ENCODE assay signal across 24 cellular contexts in the genomic region with DNA sequence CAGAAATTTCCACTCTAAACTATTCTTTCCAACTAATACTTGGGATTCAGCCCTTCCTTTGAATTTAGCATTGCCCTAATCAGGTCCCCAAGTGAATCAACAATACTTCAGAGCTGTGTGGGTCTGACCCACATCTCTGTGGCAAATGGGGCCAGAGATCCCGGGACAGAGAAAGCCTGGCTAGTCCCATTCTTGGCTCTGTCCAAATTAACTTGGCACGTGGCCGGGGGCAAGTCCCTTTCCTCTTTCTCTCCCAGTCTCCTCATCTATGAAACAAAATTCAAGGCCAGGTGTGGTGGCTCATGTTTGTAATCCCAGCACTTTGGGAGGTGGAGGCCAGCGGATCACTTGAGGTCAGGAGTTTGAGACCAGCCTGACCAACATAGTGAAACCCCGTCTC. TPM values are rescaled to one million over a fixed set of nuclear protein-coding genes. Genes with fewer than 3 reads are reported as not detected.
A peak's percentile ranks its signal among the peaks of the same experiment; 100 is the strongest.
DNase-seq lines count a peak whose midpoint lies in the region; ATAC-seq, FAIRE-seq and TF ChIP-seq lines count a peak whose summit lies in the region.
"Had no signal": no experiment of that assay in that cellular context is flagged by ENCODE, and none has a peak within 500 bp of the region (broad histone marks: within the 10 kb centered on the region; RNA-seq: fewer than 3 reads in every experiment).

No MANE protein-coding gene starts in this region.

- POLR2A ChIA-PET in activated CD8-positive, alpha-beta T cell treated with anti-CD3 and anti-CD28 coated beads, Interleukin-2, amount 10 ng/mL, durations not matched to agents 7 days and 5 days (lab: Charles Lee) = interaction anchor here (1.9 kb wide), 1 partner anchor 19 kb away, joined by 5 read pairs; no protein-coding TSS in a partner anchor
- POLR2A ChIA-PET in activated CD8-positive, alpha-beta T cell treated with anti-CD3 and anti-CD28 coated beads for 36 hours (lab: Charles Lee) = interaction anchor here (1.2 kb wide), 1 partner anchor 9 kb away, joined by 3 read pairs; no protein-coding TSS in a partner anchor

- H3K36me3 ChIP-seq in mesenchymal stem cell (ENCODE audit: control insufficient read depth in 1 of 2, insufficient read depth in 2 of 2, low read depth in 1 of 2, low read length in 2 of 2) = peaks cover 0 to 12% of the 10 kb centered on the region in 2 experiments
- H3K36me3 ChIP-seq in right lobe of liver = no peaks in the 10 kb centered on the region
- peaks cover 0 to 3% of the 10 kb centered on the region in 2 donors for H3K36me3 ChIP-seq in ascending aorta
- H3K36me3 ChIP-seq: BE2C; BLaER1 treated with 17β-estradiol and CSF1 and Interleukin-3, amounts not matched to agents 10 nM and 100 nM had no signal

- no peak overlapping the region for H4K91ac ChIP-seq in mesenchymal stem cell (ENCODE audit: low read length)

- no peak for FAIRE-seq in urothelium cell line (lab: Jason Lieb, UNC)
- FAIRE-seq: A204.1, GM12892, GM19239, H1 had no signal

- H3K27ac Mint-ChIP-seq in activated CD8-positive, alpha-beta T cell treated with anti-CD3 and anti-CD28 coated beads, Interleukin-2, amount 10 ng/mL, durations not matched to agents 7 days and 5 days = peak overlapping the region; percentile 19
- no peak overlapping the region for H3K27ac Mint-ChIP-seq in activated CD8-positive, alpha-beta T cell treated with anti-CD3 and anti-CD28 coated beads for 36 hours

- H2BK120ac ChIP-seq in mesenchymal stem cell (ENCODE audit: low read depth, low read length) = no peak overlapping the region

- H3K23ac ChIP-seq in mesenchymal stem cell (ENCODE audit: low read length in 2 of 2) = no peak overlapping the region

- H4K8ac ChIP-seq in mesenchymal stem cell (ENCODE audit: low read length) = no peak overlapping the region

- peaks cover 21% of the 10 kb centered on the region for H3K4me1 ChIP-seq in mesenchymal stem cell (ENCODE audit: control insufficient read depth, insufficient read depth, low read depth, low read length)
- H3K4me1 ChIP-seq in right lobe of liver = peaks cover 0 to 40% (median 7%) of the 10 kb centered on the region in 4 donors
- H3K4me1 ChIP-seq in ascending aorta = peaks cover 19 to 25% of the 10 kb centered on the region in 2 donors

- no peak for DNase-seq in activated CD8-positive, alpha-beta T cell treated with anti-CD3 and anti-CD28 coated beads, Interleukin-2, amount 10 ng/mL, durations not matched to agents 7 days and 5 days
- DNase-seq in activated CD8-positive, alpha-beta T cell treated with anti-CD3 and anti-CD28 coated beads for 36 hours = no peak
- no peak for DNase-seq in mesenchymal stem cell
- no peak for DNase-seq in urothelium cell line (ENCODE audit: low spot score)
- no peak for DNase-seq in right lobe of liver
- DNase-seq in GF-D8 (lab: John Stamatoyannopoulos, UW) = no peak
- no peak for DNase-seq in ascending aorta (ENCODE audit: low spot score in 2 of 2)
- DNase-seq: ACHN; AML-193; BE2C; Calu3; CD4-positive, alpha-beta memory T cell; COR-L47; DMS79 treated with DMSO at 0.1 percent for 48 hours; GM23248; H7; HCEC 1CT had no signal

- no peaks in the 10 kb centered on the region for H3K27me3 Mint-ChIP-seq in activated CD8-positive, alpha-beta T cell treated with anti-CD3 and anti-CD28 coated beads, Interleukin-2, amount 10 ng/mL, durations not matched to agents 7 days and 5 days (ENCODE audit: low read depth)
- no peaks in the 10 kb centered on the region for H3K27me3 Mint-ChIP-seq in activated CD8-positive, alpha-beta T cell treated with anti-CD3 and anti-CD28 coated beads for 36 hours
- H3K27me3 Mint-ChIP-seq: CD4-positive, alpha-beta memory T cell had no signal

- H3K9ac ChIP-seq in mesenchymal stem cell (ENCODE audit: low read length) = no peak overlapping the region
- H3K9ac ChIP-seq: BLaER1 treated with 17β-estradiol and CSF1 and Interleukin-3, amounts not matched to agents 10 nM and 100 nM; GM23248 had no signal

- no peaks in the 10 kb centered on the region for H3K9me3 ChIP-seq in mesenchymal stem cell (ENCODE audit: control insufficient read depth, low read length)
- no peaks in the 10 kb centered on the region for H3K9me3 ChIP-seq in right lobe of liver
- H3K9me3 ChIP-seq in ascending aorta = no peaks in the 10 kb centered on the region
- H3K9me3 ChIP-seq: BE2C; BLaER1 treated with 17β-estradiol and CSF1 and Interleukin-3, amounts not matched to agents 10 nM and 100 nM had no signal

- H3K4me3 ChIP-seq in mesenchymal stem cell (ENCODE audit: insufficient read depth in 1 of 2, low read depth in 1 of 2, low read length in 2 of 2) = no peak overlapping the region
- H3K4me3 ChIP-seq in right lobe of liver = no peak overlapping the region
- H3K4me3 ChIP-seq in ascending aorta = no peak overlapping the region
- H3K4me3 ChIP-seq: BLaER1 treated with 17β-estradiol and CSF1 and Interleukin-3, amounts not matched to agents 10 nM and 100 nM; GM23248 had no signal

- no peak overlapping the region for H3K14ac ChIP-seq in mesenchymal stem cell (ENCODE audit: low read length in 2 of 2)

- H3K79me1 ChIP-seq in mesenchymal stem cell (replicated peaks; ENCODE audit: low read length, poor library complexity, severe bottlenecking) = peaks cover 25% of the 10 kb centered on the region

- H3K9me3 Mint-ChIP-seq in activated CD8-positive, alpha-beta T cell treated with anti-CD3 and anti-CD28 coated beads, Interleukin-2, amount 10 ng/mL, durations not matched to agents 7 days and 5 days (ENCODE audit: insufficient read depth) = no peaks in the 10 kb centered on the region
- no peaks in the 10 kb centered on the region for H3K9me3 Mint-ChIP-seq in activated CD8-positive, alpha-beta T cell treated with anti-CD3 and anti-CD28 coated beads for 36 hours
- H3K9me3 Mint-ChIP-seq: CD4-positive, alpha-beta memory T cell had no signal

- peak overlapping the region; percentile 56 for H2BK15ac ChIP-seq in mesenchymal stem cell (ENCODE audit: low read depth, poor library complexity, severe bottlenecking)

- H3K4me1 Mint-ChIP-seq in activated CD8-positive, alpha-beta T cell treated with anti-CD3 and anti-CD28 coated beads, Interleukin-2, amount 10 ng/mL, durations not matched to agents 7 days and 5 days (ENCODE audit: low read depth) = peaks cover 31% of the 10 kb centered on the region
- peaks cover 33% of the 10 kb centered on the region for H3K4me1 Mint-ChIP-seq in activated CD8-positive, alpha-beta T cell treated with anti-CD3 and anti-CD28 coated beads for 36 hours (ENCODE audit: low read depth)

- no peak overlapping the region for H3K4me2 ChIP-seq in mesenchymal stem cell (ENCODE audit: low read length, poor library complexity, severe bottlenecking)
- H3K4me2 ChIP-seq: BLaER1 treated with 17β-estradiol and CSF1 and Interleukin-3, amounts not matched to agents 10 nM and 100 nM had no signal

- intact Hi-C loops in activated CD8-positive, alpha-beta T cell treated with anti-CD3 and anti-CD28 coated beads for 36 hours (cut with micrococcal nuclease) = no loop called here
- intact Hi-C loops in right lobe of liver (cut with DNase I) (no loop called here), ascending aorta (cut with DNase I) (no loop called here)

- H2BK12ac ChIP-seq in mesenchymal stem cell (ENCODE audit: low read length in 2 of 2) = no peak overlapping the region

- 100% methylated on average over 3 of the region's 5 CpGs for WGBS in mesenchymal stem cell
- WGBS in right lobe of liver (ENCODE audit: insufficient coverage, low coverage, low lambda C conversion rate, missing lambda C conversion rate) = 57% methylated on average over 3 of the region's 5 CpGs

- no peak overlapping the region for H2BK5ac ChIP-seq in mesenchymal stem cell (ENCODE audit: low read depth, low read length, poor library complexity, severe bottlenecking)

- H3K27ac ChIP-seq in VCaP (0 out of 2 replicates have a peak overlapping the region, but pooled peaks have one; percentile 4), mesenchymal stem cell (ENCODE audit: low read length, poor library complexity, severe bottlenecking) (no peak overlapping the region), right lobe of liver (no peak overlapping the region), ascending aorta (no peak overlapping the region)
- H3K27ac ChIP-seq: 22Rv1; BLaER1 treated with 17β-estradiol and CSF1 and Interleukin-3, amounts not matched to agents 10 nM and 100 nM; GM23248 had no signal

- CTCF ChIA-PET in activated CD8-positive, alpha-beta T cell treated with anti-CD3 and anti-CD28 coated beads, Interleukin-2, amount 10 ng/mL, durations not matched to agents 7 days and 5 days (lab: Charles Lee) = interaction anchor here (0.6 to 6.7 kb wide), 4 partner anchors 12 to 214 kb away, joined by 3 to 67 read pairs (median 16); no protein-coding TSS in a partner anchor
- CTCF ChIA-PET in activated CD8-positive, alpha-beta T cell treated with anti-CD3 and anti-CD28 coated beads for 36 hours (lab: Charles Lee) = interaction anchor here (1.0 to 21.0 kb wide), 3 partner anchors 9 to 25 kb away, joined by 5 to 380 read pairs (median 41); no protein-coding TSS in a partner anchor

- ATAC-seq in activated CD8-positive, alpha-beta T cell treated with anti-CD3 and anti-CD28 coated beads, Interleukin-2, amount 10 ng/mL, durations not matched to agents 7 days and 5 days = no peak
- no peak for ATAC-seq in activated CD8-positive, alpha-beta T cell treated with anti-CD3 and anti-CD28 coated beads for 36 hours
- ATAC-seq in right lobe of liver = no peak

- H2AFZ ChIP-seq in mesenchymal stem cell (ENCODE audit: low read depth, low read length) = no peak overlapping the region
- H2AFZ ChIP-seq: GM23248 had no signal

- H2AK5ac ChIP-seq in mesenchymal stem cell (ENCODE audit: low read length, severe bottlenecking) = no peak overlapping the region

- H3K4ac ChIP-seq in mesenchymal stem cell (ENCODE audit: low read depth in 1 of 2, low read length in 2 of 2) = no peak overlapping the region

- no peak overlapping the region for H3K18ac ChIP-seq in mesenchymal stem cell (ENCODE audit: low read depth in 1 of 2, low read length in 2 of 2)

- H3K27me3 ChIP-seq in mesenchymal stem cell (ENCODE audit: control insufficient read depth in 1 of 2, insufficient read depth in 1 of 2, low read length in 2 of 2) (no peaks in the 10 kb centered on the region), right lobe of liver (no peaks in the 10 kb centered on the region), ascending aorta (no peaks in the 10 kb centered on the region)
- H3K27me3 ChIP-seq: BE2C; BLaER1 treated with 17β-estradiol and CSF1 and Interleukin-3, amounts not matched to agents 10 nM and 100 nM had no signal

- H3K4me3 Mint-ChIP-seq in activated CD8-positive, alpha-beta T cell treated with anti-CD3 and anti-CD28 coated beads, Interleukin-2, amount 10 ng/mL, durations not matched to agents 7 days and 5 days = no peak overlapping the region
- no peak overlapping the region for H3K4me3 Mint-ChIP-seq in activated CD8-positive, alpha-beta T cell treated with anti-CD3 and anti-CD28 coated beads for 36 hours
- H3K4me3 Mint-ChIP-seq: CD4-positive, alpha-beta memory T cell had no signal

- no peak for TF ChIP-seq POLR2A in right lobe of liver (IDR thresholded peaks at IDR 0.05)

- no peak for TF ChIP-seq CTCF in activated CD8-positive, alpha-beta T cell treated with anti-CD3 and anti-CD28 coated beads for 36 hours (IDR thresholded peaks at IDR 0.05)
- TF ChIP-seq CTCF in VCaP (conservative IDR thresholded peaks at IDR 0.05) (no peak), right lobe of liver (IDR thresholded peaks at IDR 0.05) (no peak), ascending aorta (IDR thresholded peaks at IDR 0.05) (no peak)

- H3K36me3 Mint-ChIP-seq in activated CD8-positive, alpha-beta T cell treated with anti-CD3 and anti-CD28 coated beads, Interleukin-2, amount 10 ng/mL, durations not matched to agents 7 days and 5 days (ENCODE audit: low read depth) = peaks cover 2% of the 10 kb centered on the region
- no peaks in the 10 kb centered on the region for H3K36me3 Mint-ChIP-seq in activated CD8-positive, alpha-beta T cell treated with anti-CD3 and anti-CD28 coated beads for 36 hours (ENCODE audit: low read depth)

RNA-seq across cellular contexts. Expression of a gene that starts 6.3 kb away (rescaled TPM):
- total RNA-seq in activated CD8-positive, alpha-beta T cell treated with anti-CD3 and anti-CD28 coated beads, Interleukin-2, amount 10 ng/mL, durations not matched to agents 7 days and 5 days = 10 to 100 TPM; 15.1 to 17.8 TPM
- total RNA-seq in activated CD8-positive, alpha-beta T cell treated with anti-CD3 and anti-CD28 coated beads for 36 hours = 10 to 100 TPM; 20.4 to 20.5 TPM
- 11.2 TPM for polyA plus RNA-seq in mesenchymal stem cell (2013, experiment 1 of 2)
- 11.4 TPM for polyA plus RNA-seq in mesenchymal stem cell (2013, experiment 2 of 2)
- 10 to 100 TPM in 3 of 6 experiments, 1 to 10 TPM in 3; 2.7 to 21.9 (median 8.3) TPM for total RNA-seq in right lobe of liver
- total RNA-seq in ascending aorta = 12.8 TPM

RNA-seq across cellular contexts. Expression of a gene that starts 46.5 kb away (rescaled TPM):
- 10 to 100 TPM; 70.8 to 73.0 TPM for total RNA-seq in activated CD8-positive, alpha-beta T cell treated with anti-CD3 and anti-CD28 coated beads, Interleukin-2, amount 10 ng/mL, durations not matched to agents 7 days and 5 days
- 10 to 100 TPM; 74.0 to 76.3 TPM for total RNA-seq in activated CD8-positive, alpha-beta T cell treated with anti-CD3 and anti-CD28 coated beads for 36 hours
- polyA plus RNA-seq in mesenchymal stem cell (2013, experiment 1 of 2) = 51.7 TPM
- 53.1 TPM for polyA plus RNA-seq in mesenchymal stem cell (2013, experiment 2 of 2)
- 10 to 100 TPM; 12.9 to 55.9 (median 32.8) TPM for total RNA-seq in right lobe of liver
- 12.3 TPM for total RNA-seq in ascending aorta
